In the genomic region with DNA sequence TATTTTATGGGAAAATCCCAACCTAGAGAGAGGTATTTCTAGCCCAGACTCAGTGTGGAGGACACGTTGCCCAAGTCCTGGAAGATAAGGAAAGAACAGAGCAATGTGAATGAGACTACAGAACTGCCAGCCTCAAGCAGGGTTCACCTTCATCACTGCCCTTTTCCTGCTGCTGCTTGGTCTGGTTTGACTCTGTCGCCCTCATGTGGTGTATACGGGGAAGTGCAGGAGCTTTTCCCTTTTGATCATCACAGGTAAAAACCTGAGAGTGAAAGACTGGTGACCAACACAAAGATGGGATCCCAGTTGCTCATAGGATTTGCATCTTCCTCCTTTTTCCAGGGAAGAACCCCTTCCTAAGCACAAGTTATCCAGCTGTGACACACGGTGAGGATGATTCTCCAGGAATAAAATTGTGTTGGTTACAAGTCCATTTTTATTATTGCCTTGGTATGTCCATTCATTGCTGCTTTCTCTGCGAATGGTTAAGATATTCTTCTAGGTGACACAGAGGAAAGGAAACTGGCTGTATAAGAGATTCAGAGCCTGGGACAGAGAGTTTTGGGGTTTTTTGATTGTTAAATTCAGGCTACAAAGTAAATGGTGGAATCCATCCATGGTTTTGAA, we compare ENCODE assay signal across 8 cellular contexts.
A peak's percentile ranks its signal among the peaks of the same experiment; 100 is the strongest.
DNase-seq lines count a peak whose midpoint lies in the region; ATAC-seq and TF ChIP-seq lines count a peak whose summit lies in the region.

No MANE protein-coding gene starts in this region.

- no peaks in the 10 kb centered on the region for H3K9me3 ChIP-seq in MM.1S (replicated peaks; ENCODE audit: insufficient read depth, low read length)

- no peak overlapping the region for H3K4me3 Mint-ChIP-seq in activated naive CD4-positive, alpha-beta T cell treated with anti-CD3 and anti-CD28 coated beads, Interleukin-2, amount 10 ng/mL, durations not matched to agents 7 days and 5 days
- H3K4me3 Mint-ChIP-seq in progenitor cell of endocrine pancreas (ENCODE audit: low read depth): no peak overlapping the region

- intact Hi-C loops in Right ventricle myocardium superior (cut with DNase I): loop anchor here (10.0 kb wide), 1 partner anchor 259 kb away; no protein-coding TSS in a partner anchor

- peaks cover 23% of the 10 kb centered on the region for H3K27me3 Mint-ChIP-seq in activated naive CD4-positive, alpha-beta T cell treated with anti-CD3 and anti-CD28 coated beads, Interleukin-2, amount 10 ng/mL, durations not matched to agents 7 days and 5 days
- peaks cover 55% of the 10 kb centered on the region for H3K27me3 Mint-ChIP-seq in progenitor cell of endocrine pancreas

- no peaks in the 10 kb centered on the region for H4K20me1 ChIP-seq in MM.1S (ENCODE audit: insufficient read depth, low read length)

- H3K9me2 ChIP-seq in MM.1S (replicated peaks; ENCODE audit: insufficient read depth, low read length): no peaks in the 10 kb centered on the region

- no peaks in the 10 kb centered on the region for H3K27me3 ChIP-seq in MM.1S (replicated peaks; ENCODE audit: insufficient read depth, low read length)

- ATAC-seq in Right ventricle myocardium superior (ENCODE audit: poor library complexity) (peak; percentile 81), HG02759 (IDR thresholded peaks at IDR 0.05; ENCODE audit: unreplicated experiment) (no peak), HG02840 (IDR thresholded peaks at IDR 0.05; ENCODE audit: low FRiP score, unreplicated experiment) (no peak)

- H3K4me1 ChIP-seq in MM.1S (ENCODE audit: low read length): peaks cover 63% of the 10 kb centered on the region

- H3K36me3 Mint-ChIP-seq in activated naive CD4-positive, alpha-beta T cell treated with anti-CD3 and anti-CD28 coated beads, Interleukin-2, amount 10 ng/mL, durations not matched to agents 7 days and 5 days: peaks cover 9% of the 10 kb centered on the region
- no peaks in the 10 kb centered on the region for H3K36me3 Mint-ChIP-seq in progenitor cell of endocrine pancreas (ENCODE audit: insufficient read depth)

- H3F3A ChIP-seq in MM.1S (ENCODE audit: insufficient read depth, low read length): peaks cover 45% of the 10 kb centered on the region

- TF ChIP-seq CTCF in MM.1S (IDR thresholded peaks at IDR 0.05; ENCODE audit: low read length) (peak; percentile 76), progenitor cell of endocrine pancreas (IDR thresholded peaks at IDR 0.05; ENCODE audit: unreplicated experiment) (peak; percentile 87)

- H3K4me2 ChIP-seq in MM.1S (ENCODE audit: low read depth, low read length): peak overlapping the region; percentile 6; the same call in 1 of the 2 replicates

- no peak overlapping the region for H2AFZ ChIP-seq in MM.1S (ENCODE audit: low read length)

- peak; percentile 76 for DNase-seq in ELF-1 (ENCODE audit: low read depth, low spot score)
- DNase-seq in MM.1S: peak; percentile 65
- peak; percentile 45 to 58 for DNase-seq in SHP77 (lab: John Stamatoyannopoulos, UW)
- DNase-seq in activated naive CD4-positive, alpha-beta T cell treated with anti-CD3 and anti-CD28 coated beads, Interleukin-2, amount 10 ng/mL, durations not matched to agents 7 days and 5 days: peak; percentile 64
- DNase-seq in Right ventricle myocardium superior: no peak
- DNase-seq in progenitor cell of endocrine pancreas (ENCODE audit: low spot score, unreplicated experiment): peak; percentile 17

- H3K27ac Mint-ChIP-seq in activated naive CD4-positive, alpha-beta T cell treated with anti-CD3 and anti-CD28 coated beads, Interleukin-2, amount 10 ng/mL, durations not matched to agents 7 days and 5 days: no peak overlapping the region
- no peak overlapping the region for H3K27ac Mint-ChIP-seq in progenitor cell of endocrine pancreas

- no peaks in the 10 kb centered on the region for H3K79me2 ChIP-seq in MM.1S (ENCODE audit: low read length)

- H3K9me3 Mint-ChIP-seq in activated naive CD4-positive, alpha-beta T cell treated with anti-CD3 and anti-CD28 coated beads, Interleukin-2, amount 10 ng/mL, durations not matched to agents 7 days and 5 days: peaks cover under 1% of the 10 kb centered on the region
- no peaks in the 10 kb centered on the region for H3K9me3 Mint-ChIP-seq in progenitor cell of endocrine pancreas (ENCODE audit: low read depth)

- no peak overlapping the region for H3K9ac ChIP-seq in MM.1S (ENCODE audit: low read length)

- H3K4me1 Mint-ChIP-seq in activated naive CD4-positive, alpha-beta T cell treated with anti-CD3 and anti-CD28 coated beads, Interleukin-2, amount 10 ng/mL, durations not matched to agents 7 days and 5 days: peaks cover 66% of the 10 kb centered on the region
- peaks cover 5% of the 10 kb centered on the region for H3K4me1 Mint-ChIP-seq in progenitor cell of endocrine pancreas (ENCODE audit: low read depth)

- CTCF ChIA-PET in activated naive CD4-positive, alpha-beta T cell treated with anti-CD3 and anti-CD28 coated beads, Interleukin-2, amount 10 ng/mL, durations not matched to agents 7 days and 5 days (lab: Charles Lee): interaction anchor here (0.8 to 12.8 kb wide), 26 partner anchors 8 to 288 kb away, joined by 3 to 185 read pairs (median 6); no protein-coding TSS in a partner anchor

- H3K27ac ChIP-seq in MM.1S (ENCODE audit: low read length): peak overlapping the region; percentile 32; the same call in 1 of the 2 replicates

- no peak overlapping the region for H3K4me3 ChIP-seq in MM.1S (ENCODE audit: low read length)

- no peaks in the 10 kb centered on the region for H3K36me3 ChIP-seq in MM.1S (replicated peaks; ENCODE audit: insufficient read depth, low read length)
